Comparison of ENCODE assay signal across 20 cellular contexts in the genomic region with DNA sequence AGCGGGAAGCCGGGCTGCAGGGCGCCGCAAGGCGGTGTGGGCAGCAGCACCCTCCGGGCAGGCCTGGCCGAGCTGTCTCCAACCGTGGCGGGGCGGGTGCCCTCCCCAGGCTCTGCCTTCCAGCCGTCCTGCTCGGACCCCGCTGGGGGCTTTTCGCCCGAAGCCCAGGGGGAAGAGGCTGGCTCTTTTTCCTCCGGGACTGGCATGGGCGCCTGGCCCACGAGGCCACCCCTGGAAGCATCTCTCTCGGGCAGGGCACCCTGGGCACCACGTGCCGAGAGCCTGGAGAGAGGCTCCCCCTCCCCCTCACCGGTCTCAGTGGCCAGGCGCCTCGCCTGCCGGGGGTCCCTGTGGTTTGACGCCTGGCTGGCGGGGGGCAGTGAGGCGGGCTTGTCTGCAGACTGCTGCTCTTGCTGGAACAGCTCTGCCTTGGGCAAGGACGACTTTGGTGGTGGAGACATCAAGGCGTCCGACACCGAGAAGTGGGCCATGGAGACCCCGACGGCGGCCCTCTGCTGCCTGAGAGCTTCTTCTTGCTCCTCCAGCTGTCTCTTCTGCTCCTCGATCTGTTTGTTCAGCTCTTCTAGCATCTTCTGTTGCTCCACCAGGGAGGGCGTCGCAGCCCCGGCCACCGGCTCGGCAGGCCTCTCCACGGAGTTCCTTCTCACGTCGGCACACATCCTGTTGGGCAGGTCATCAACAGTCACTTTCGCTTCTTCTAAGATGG.
"Had no signal": no experiment of that assay in that cellular context is flagged by ENCODE, and none has a peak within 500 bp of the region (broad histone marks: within the 10 kb centered on the region; RNA-seq: fewer than 3 reads in every experiment).

No MANE protein-coding gene starts in this region.

- H3K9me3 ChIP-seq: esophagus muscularis mucosa, left lung, mucosa of descending colon, prostate gland, tibial nerve, uterus had no signal

- H3K27ac Mint-ChIP-seq: activated CD4-positive, alpha-beta T cell treated with anti-CD3 and anti-CD28 coated beads, Interleukin-2, amount 10 ng/mL, durations not matched to agents 7 days and 5 days; naive thymus-derived CD4-positive, alpha-beta T cell had no signal

- H3K36me3 ChIP-seq: uterus had no signal

- H3K4me1 ChIP-seq: prostate gland had no signal

- H3K27ac ChIP-seq: cardiac muscle cell, esophagus muscularis mucosa, left lung, prostate gland, skin epidermis, tibial nerve, uterus had no signal

- H3K4me3 Mint-ChIP-seq: activated CD4-positive, alpha-beta T cell treated with anti-CD3 and anti-CD28 coated beads, Interleukin-2, amount 10 ng/mL, durations not matched to agents 7 days and 5 days; naive thymus-derived CD4-positive, alpha-beta T cell had no signal

- H3K9me3 Mint-ChIP-seq: activated CD4-positive, alpha-beta T cell treated with anti-CD3 and anti-CD28 coated beads, Interleukin-2, amount 10 ng/mL, durations not matched to agents 7 days and 5 days; naive thymus-derived CD4-positive, alpha-beta T cell had no signal

- ATAC-seq: left lung; mucosa of descending colon; naive thymus-derived CD4-positive, alpha-beta T cell; right cardiac atrium had no signal

- DNase-seq: activated CD4-positive, alpha-beta T cell treated with anti-CD3 and anti-CD28 coated beads, Interleukin-2, amount 10 ng/mL, durations not matched to agents 7 days and 5 days; activated CD8-positive, alpha-beta memory T cell treated with anti-CD3 and anti-CD28 coated beads for 24 hours; activated naive CD4-positive, alpha-beta T cell treated with Interleukin-2 at 50 U/mL for 16 hours; hippocampal formation; mammary epithelial cell; mucosa of descending colon; naive thymus-derived CD4-positive, alpha-beta T cell; occipital lobe; stimulated activated CD4-positive, alpha-beta T cell treated with anti-CD3 and anti-CD28 coated beads, Interleukin-15, amount 100 ng/mL, for 24 hours; stimulated activated CD4-positive, alpha-beta T cell treated with anti-CD3 and anti-CD28 coated beads, Interleukin-4, amount 100 ng/mL, for 1 hour; stimulated activated naive CD4-positive, alpha-beta T cell treated with Interleukin-2 at 50 U/mL for 16 hours; substantia nigra; uterus had no signal

- H3K27me3 ChIP-seq: cardiac muscle cell, esophagus muscularis mucosa, left lung, tibial nerve, uterus had no signal

- H3K4me3 ChIP-seq: cardiac muscle cell, esophagus muscularis mucosa, left lung, mucosa of descending colon, prostate gland, skin epidermis, tibial nerve, uterus had no signal

- H3K27me3 Mint-ChIP-seq: activated CD4-positive, alpha-beta T cell treated with anti-CD3 and anti-CD28 coated beads, Interleukin-2, amount 10 ng/mL, durations not matched to agents 7 days and 5 days; naive thymus-derived CD4-positive, alpha-beta T cell had no signal
